20 cellular contexts compared by ENCODE assay signal in the genomic region with DNA sequence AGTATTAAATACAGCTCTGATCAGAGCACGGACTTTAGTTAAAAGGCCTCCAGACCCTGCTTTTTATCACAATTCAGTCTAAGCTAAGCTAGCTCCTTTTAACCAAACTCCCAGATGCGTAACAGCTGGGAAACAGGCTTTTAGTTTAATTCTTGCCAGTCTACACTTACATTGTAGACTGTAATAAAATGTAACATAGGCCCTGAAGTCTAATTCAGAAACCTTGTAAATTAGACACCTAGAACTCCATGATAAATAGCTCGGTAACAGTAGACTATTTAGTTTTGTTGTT. TPM values are rescaled to one million over a fixed set of nuclear protein-coding genes. Genes with fewer than 3 reads are reported as not detected.
DNase-seq lines count a peak whose midpoint lies in the region; ATAC-seq, FAIRE-seq and TF ChIP-seq lines count a peak whose summit lies in the region.
"Had no signal": no experiment of that assay in that cellular context is flagged by ENCODE, and none has a peak within 500 bp of the region (broad histone marks: within the 10 kb centered on the region; RNA-seq: fewer than 3 reads in every experiment).

No MANE protein-coding gene starts in this region.

- 86 to 90% methylated on average over 3 of the region's 3 CpGs for WGBS in tibial nerve, 2 donors

- no peak for TF ChIP-seq POLR2A in tibial nerve (IDR thresholded peaks at IDR 0.05)

- no peaks in the 10 kb centered on the region for H3K9me3 ChIP-seq in BE2C
- no peaks in the 10 kb centered on the region for H3K9me3 ChIP-seq in tibial nerve
- H3K9me3 ChIP-seq: BLaER1 treated with 17β-estradiol and CSF1 and Interleukin-3, amounts not matched to agents 10 nM and 100 nM had no signal

- no peak for TF ChIP-seq EP300 in tibial nerve (IDR thresholded peaks at IDR 0.05)

- peaks cover 2% of the 10 kb centered on the region for H3K36me3 Mint-ChIP-seq in mesothelial cell of epicardium

- peak overlapping the region; percentile 83 for H3K4me3 ChIP-seq in BE2C (ENCODE audit: low read depth, low read length)
- no peak overlapping the region for H3K4me3 ChIP-seq in tibial nerve
- H3K4me3 ChIP-seq: BLaER1 treated with 17β-estradiol and CSF1 and Interleukin-3, amounts not matched to agents 10 nM and 100 nM; GM23338 had no signal

- H3K36me3 ChIP-seq in BE2C (peaks cover 39% of the 10 kb centered on the region), tibial nerve (peaks cover 0 to 2% (median 0%) of the 10 kb centered on the region in 3 donors)

- TF ChIP-seq CTCF in BE2C (IDR thresholded peaks at IDR 0.05; ENCODE audit: low read depth, low read length) (no peak), mesothelial cell of epicardium (IDR thresholded peaks at IDR 0.05; ENCODE audit: unreplicated experiment) (no peak), tibial nerve (IDR thresholded peaks at IDR 0.05) (no peak)

- H3K27me3 Mint-ChIP-seq in mesothelial cell of epicardium (ENCODE audit: low read depth) = no peaks in the 10 kb centered on the region

- H3K4me1 Mint-ChIP-seq in mesothelial cell of epicardium = peaks cover 5% of the 10 kb centered on the region
- H3K4me1 Mint-ChIP-seq: GM23338 had no signal

- peak; percentile 61 for FAIRE-seq in endometrium (lab: Jason Lieb, UNC)
- FAIRE-seq: GM12892, GM18507, H54 had no signal

- H3K4me3 Mint-ChIP-seq in mesothelial cell of epicardium = no peak overlapping the region
- H3K4me3 Mint-ChIP-seq: CD8-positive, alpha-beta T cell; GM23338 had no signal

- peak overlapping the region; percentile 7 for H3K27ac Mint-ChIP-seq in mesothelial cell of epicardium
- H3K27ac Mint-ChIP-seq: CD8-positive, alpha-beta T cell; GM23338 had no signal

- peak; percentile 40 for DNase-seq in NCI-H748 (lab: John Stamatoyannopoulos, UW; ENCODE audit: unreplicated experiment)
- no peak for DNase-seq in NCI-H748 treated with DMSO at 0.1 percent for 48 hours (lab: John Stamatoyannopoulos, UW)
- no peak for DNase-seq in BE2C
- no peak for DNase-seq in mesothelial cell of epicardium (ENCODE audit: low spot score in 2 of 2, unreplicated experiment in 2 of 2)
- DNase-seq in activated naive CD4-positive, alpha-beta T cell (lab: John Stamatoyannopoulos, UW) = no peak
- DNase-seq in tibial nerve (ENCODE audit: low spot score in 2 of 2) = no peak
- DNase-seq: 8988T; Calu3; CD8-positive, alpha-beta T cell; DMS153; DMS79; GDM1; HCEC 1CT had no signal

- no peak overlapping the region for H3K27ac ChIP-seq in tibial nerve
- H3K27ac ChIP-seq: BLaER1 treated with 17β-estradiol and CSF1 and Interleukin-3, amounts not matched to agents 10 nM and 100 nM had no signal

- ATAC-seq in GM18868 (IDR thresholded peaks at IDR 0.05; ENCODE audit: unreplicated experiment) = no peak
- ATAC-seq: CD8-positive, alpha-beta T cell; GM23338 had no signal

- peaks cover 3% of the 10 kb centered on the region for H3K4me1 ChIP-seq in BE2C
- peaks cover 0 to 34% (median 2%) of the 10 kb centered on the region in 4 donors for H3K4me1 ChIP-seq in tibial nerve

- no peaks in the 10 kb centered on the region for H3K27me3 ChIP-seq in BE2C
- no peaks in the 10 kb centered on the region for H3K27me3 ChIP-seq in tibial nerve
- H3K27me3 ChIP-seq: BLaER1 treated with 17β-estradiol and CSF1 and Interleukin-3, amounts not matched to agents 10 nM and 100 nM had no signal

- H3K9me3 Mint-ChIP-seq in mesothelial cell of epicardium = no peaks in the 10 kb centered on the region
- H3K9me3 Mint-ChIP-seq: CD8-positive, alpha-beta T cell; GM23338 had no signal

RNA-seq across cellular contexts. Expression of a gene that starts 20.1 kb away (rescaled TPM):
- polyA plus RNA-seq in BE2C (2012; ENCODE audit: insufficient read depth, insufficient read length, low read depth) = 84.5 TPM
- total RNA-seq in mesothelial cell of epicardium (12.6 to 15.6 TPM (median 13.5 TPM) in 3 replicates), tibial nerve (10 to 100 TPM; 25.3 to 34.3 (median 30.3) TPM)

RNA-seq across cellular contexts. Expression of a gene that starts 20.3 kb away (rescaled TPM):
- 30.6 TPM for polyA plus RNA-seq in BE2C (2012; ENCODE audit: insufficient read depth, insufficient read length, low read depth)
- total RNA-seq in mesothelial cell of epicardium (21.7 to 24.1 TPM (median 22.0 TPM) in 3 replicates), tibial nerve (10 to 100 TPM; 16.7 to 27.4 (median 21.5) TPM)
